ENCODE assay signal across 1 cellular context in the genomic region with DNA sequence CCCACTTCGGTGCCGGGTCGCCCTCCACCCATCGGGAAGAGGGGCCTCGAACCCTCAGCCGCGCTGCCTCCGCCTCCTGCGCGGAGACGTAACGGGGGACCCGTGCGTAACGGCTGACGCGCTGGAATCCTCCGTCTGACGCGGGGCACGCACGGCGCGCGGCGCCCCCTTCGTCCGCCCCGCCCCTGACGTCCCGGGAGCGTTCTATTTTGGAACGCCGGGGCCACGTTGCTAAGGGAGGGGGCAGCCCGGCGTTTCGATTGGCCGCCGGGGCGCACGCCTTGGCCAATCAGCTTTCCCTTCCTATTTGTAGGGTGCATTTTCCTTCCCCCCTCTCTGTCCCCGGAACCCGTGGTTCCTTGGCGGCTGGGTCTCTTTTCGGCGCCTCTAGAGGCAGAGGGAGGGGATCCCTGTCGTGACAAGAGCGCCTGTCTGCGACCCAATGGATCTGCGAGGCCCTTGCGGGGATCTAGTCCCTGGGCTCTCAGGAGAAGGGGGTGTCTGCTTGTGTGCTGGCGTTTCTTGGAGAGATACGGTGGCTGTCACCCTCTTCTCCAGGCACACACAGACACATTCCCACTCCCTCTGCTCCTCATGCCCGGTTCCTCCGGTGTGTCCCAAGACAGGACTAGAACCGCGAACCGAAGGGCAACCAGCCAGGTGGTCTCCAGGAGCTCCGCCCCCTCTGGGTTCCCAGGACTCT.
A peak's percentile ranks its signal among the peaks of the same experiment; 100 is the strongest.
TF ChIP-seq lines count a peak whose summit lies in the region.

No MANE protein-coding gene starts in this region.

TF ChIP-seq in HepG2, 621 proteins besides CTCF, POLR2A, EP300 and RAD21 (continued from another document and continues in another):
- TF ChIP-seq, protein P1, sequence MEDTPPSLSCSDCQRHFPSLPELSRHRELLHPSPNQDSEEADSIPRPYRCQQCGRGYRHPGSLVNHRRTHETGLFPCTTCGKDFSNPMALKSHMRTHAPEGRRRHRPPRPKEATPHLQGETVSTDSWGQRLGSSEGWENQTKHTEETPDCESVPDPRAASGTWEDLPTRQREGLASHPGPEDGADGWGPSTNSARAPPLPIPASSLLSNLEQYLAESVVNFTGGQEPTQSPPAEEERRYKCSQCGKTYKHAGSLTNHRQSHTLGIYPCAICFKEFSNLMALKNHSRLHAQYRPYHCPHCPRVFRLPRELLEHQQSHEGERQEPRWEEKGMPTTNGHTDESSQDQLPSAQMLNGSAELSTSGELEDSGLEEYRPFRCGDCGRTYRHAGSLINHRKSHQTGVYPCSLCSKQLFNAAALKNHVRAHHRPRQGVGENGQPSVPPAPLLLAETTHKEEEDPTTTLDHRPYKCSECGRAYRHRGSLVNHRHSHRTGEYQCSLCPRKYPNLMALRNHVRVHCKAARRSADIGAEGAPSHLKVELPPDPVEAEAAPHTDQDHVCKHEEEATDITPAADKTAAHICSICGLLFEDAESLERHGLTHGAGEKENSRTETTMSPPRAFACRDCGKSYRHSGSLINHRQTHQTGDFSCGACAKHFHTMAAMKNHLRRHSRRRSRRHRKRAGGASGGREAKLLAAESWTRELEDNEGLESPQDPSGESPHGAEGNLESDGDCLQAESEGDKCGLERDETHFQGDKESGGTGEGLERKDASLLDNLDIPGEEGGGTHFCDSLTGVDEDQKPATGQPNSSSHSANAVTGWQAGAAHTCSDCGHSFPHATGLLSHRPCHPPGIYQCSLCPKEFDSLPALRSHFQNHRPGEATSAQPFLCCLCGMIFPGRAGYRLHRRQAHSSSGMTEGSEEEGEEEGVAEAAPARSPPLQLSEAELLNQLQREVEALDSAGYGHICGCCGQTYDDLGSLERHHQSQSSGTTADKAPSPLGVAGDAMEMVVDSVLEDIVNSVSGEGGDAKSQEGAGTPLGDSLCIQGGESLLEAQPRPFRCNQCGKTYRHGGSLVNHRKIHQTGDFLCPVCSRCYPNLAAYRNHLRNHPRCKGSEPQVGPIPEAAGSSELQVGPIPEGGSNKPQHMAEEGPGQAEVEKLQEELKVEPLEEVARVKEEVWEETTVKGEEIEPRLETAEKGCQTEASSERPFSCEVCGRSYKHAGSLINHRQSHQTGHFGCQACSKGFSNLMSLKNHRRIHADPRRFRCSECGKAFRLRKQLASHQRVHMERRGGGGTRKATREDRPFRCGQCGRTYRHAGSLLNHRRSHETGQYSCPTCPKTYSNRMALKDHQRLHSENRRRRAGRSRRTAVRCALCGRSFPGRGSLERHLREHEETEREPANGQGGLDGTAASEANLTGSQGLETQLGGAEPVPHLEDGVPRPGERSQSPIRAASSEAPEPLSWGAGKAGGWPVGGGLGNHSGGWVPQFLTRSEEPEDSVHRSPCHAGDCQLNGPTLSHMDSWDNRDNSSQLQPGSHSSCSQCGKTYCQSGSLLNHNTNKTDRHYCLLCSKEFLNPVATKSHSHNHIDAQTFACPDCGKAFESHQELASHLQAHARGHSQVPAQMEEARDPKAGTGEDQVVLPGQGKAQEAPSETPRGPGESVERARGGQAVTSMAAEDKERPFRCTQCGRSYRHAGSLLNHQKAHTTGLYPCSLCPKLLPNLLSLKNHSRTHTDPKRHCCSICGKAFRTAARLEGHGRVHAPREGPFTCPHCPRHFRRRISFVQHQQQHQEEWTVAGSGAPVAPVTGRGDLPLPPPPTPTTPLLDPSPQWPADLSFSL (CRISPR knock-in tag; IDR thresholded peaks at IDR 0.05), result no peak
- TF ChIP-seq HOXD1 (CRISPR knock-in tag; IDR thresholded peaks at IDR 0.05) (no peak), ZNF230 (CRISPR knock-in tag; IDR thresholded peaks at IDR 0.05) (no peak), HMGXB4 (CRISPR knock-in tag; IDR thresholded peaks at IDR 0.05; ENCODE audit: borderline replicate concordance in 1 of 2, low read depth in 1 of 2) (peak; percentile 64 to 88), ARID4A (CRISPR knock-in tag; IDR thresholded peaks at IDR 0.05; ENCODE audit: borderline replicate concordance) (peak; percentile 95), RXRA (CRISPR knock-in tag; IDR thresholded peaks at IDR 0.05) (peak; percentile 61; the same call in 1 of the 2 replicates), EZH2 (conservative IDR thresholded peaks at IDR 0.05; ENCODE audit: low read depth, low read length) (no peak), ZNF512 (CRISPR knock-in tag; IDR thresholded peaks at IDR 0.05) (no peak), ZNF550 (CRISPR knock-in tag; IDR thresholded peaks at IDR 0.05; ENCODE audit: borderline replicate concordance) (no peak), PHF21A (CRISPR knock-in tag; IDR thresholded peaks at IDR 0.05) (peak; percentile 96), ZNF674 (CRISPR knock-in tag; IDR thresholded peaks at IDR 0.05; ENCODE audit: low read depth) (0 out of 2 replicates have a peak, but pooled peaks have one; percentile 36), ZNF7 (CRISPR knock-in tag; IDR thresholded peaks at IDR 0.05) (no peak)
- TF ChIP-seq, protein P2, sequence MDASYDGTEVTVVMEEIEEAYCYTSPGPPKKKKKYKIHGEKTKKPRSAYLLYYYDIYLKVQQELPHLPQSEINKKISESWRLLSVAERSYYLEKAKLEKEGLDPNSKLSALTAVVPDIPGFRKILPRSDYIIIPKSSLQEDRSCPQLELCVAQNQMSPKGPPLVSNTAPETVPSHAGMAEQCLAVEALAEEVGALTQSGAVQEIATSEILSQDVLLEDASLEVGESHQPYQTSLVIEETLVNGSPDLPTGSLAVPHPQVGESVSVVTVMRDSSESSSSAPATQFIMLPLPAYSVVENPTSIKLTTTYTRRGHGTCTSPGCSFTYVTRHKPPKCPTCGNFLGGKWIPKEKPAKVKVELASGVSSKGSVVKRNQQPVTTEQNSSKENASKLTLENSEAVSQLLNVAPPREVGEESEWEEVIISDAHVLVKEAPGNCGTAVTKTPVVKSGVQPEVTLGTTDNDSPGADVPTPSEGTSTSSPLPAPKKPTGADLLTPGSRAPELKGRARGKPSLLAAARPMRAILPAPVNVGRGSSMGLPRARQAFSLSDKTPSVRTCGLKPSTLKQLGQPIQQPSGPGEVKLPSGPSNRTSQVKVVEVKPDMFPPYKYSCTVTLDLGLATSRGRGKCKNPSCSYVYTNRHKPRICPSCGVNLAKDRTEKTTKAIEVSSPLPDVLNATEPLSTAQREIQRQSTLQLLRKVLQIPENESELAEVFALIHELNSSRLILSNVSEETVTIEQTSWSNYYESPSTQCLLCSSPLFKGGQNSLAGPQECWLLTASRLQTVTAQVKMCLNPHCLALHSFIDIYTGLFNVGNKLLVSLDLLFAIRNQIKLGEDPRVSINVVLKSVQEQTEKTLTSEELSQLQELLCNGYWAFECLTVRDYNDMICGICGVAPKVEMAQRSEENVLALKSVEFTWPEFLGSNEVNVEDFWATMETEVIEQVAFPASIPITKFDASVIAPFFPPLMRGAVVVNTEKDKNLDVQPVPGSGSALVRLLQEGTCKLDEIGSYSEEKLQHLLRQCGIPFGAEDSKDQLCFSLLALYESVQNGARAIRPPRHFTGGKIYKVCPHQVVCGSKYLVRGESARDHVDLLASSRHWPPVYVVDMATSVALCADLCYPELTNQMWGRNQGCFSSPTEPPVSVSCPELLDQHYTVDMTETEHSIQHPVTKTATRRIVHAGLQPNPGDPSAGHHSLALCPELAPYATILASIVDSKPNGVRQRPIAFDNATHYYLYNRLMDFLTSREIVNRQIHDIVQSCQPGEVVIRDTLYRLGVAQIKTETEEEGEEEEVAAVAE (CRISPR knock-in tag; IDR thresholded peaks at IDR 0.05; ENCODE audit: borderline replicate concordance), result no peak
- TF ChIP-seq, protein P3, sequence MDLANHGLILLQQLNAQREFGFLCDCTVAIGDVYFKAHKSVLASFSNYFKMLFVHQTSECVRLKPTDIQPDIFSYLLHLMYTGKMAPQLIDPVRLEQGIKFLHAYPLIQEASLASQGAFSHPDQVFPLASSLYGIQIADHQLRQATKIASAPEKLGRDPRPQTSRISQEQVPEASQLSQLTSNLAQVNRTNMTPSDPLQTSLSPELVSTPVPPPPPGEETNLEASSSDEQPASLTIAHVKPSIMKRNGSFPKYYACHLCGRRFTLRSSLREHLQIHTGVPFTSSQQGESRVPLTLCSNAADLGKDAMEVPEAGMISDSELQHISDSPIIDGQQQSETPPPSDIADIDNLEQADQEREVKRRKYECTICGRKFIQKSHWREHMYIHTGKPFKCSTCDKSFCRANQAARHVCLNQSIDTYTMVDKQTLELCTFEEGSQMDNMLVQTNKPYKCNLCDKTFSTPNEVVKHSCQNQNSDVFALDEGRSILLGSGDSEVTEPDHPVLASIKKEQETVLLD (CRISPR knock-in tag; IDR thresholded peaks at IDR 0.05; ENCODE audit: low read depth), result peak; percentile 81; the same call in 1 of the 2 replicates
- TF ChIP-seq, protein P4, sequence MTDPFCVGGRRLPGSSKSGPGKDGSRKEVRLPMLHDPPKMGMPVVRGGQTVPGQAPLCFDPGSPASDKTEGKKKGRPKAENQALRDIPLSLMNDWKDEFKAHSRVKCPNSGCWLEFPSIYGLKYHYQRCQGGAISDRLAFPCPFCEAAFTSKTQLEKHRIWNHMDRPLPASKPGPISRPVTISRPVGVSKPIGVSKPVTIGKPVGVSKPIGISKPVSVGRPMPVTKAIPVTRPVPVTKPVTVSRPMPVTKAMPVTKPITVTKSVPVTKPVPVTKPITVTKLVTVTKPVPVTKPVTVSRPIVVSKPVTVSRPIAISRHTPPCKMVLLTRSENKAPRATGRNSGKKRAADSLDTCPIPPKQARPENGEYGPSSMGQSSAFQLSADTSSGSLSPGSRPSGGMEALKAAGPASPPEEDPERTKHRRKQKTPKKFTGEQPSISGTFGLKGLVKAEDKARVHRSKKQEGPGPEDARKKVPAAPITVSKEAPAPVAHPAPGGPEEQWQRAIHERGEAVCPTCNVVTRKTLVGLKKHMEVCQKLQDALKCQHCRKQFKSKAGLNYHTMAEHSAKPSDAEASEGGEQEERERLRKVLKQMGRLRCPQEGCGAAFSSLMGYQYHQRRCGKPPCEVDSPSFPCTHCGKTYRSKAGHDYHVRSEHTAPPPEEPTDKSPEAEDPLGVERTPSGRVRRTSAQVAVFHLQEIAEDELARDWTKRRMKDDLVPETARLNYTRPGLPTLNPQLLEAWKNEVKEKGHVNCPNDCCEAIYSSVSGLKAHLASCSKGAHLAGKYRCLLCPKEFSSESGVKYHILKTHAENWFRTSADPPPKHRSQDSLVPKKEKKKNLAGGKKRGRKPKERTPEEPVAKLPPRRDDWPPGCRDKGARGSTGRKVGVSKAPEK (CRISPR knock-in tag; IDR thresholded peaks at IDR 0.05; ENCODE audit: borderline replicate concordance), result no peak
- TF ChIP-seq, protein P5, sequence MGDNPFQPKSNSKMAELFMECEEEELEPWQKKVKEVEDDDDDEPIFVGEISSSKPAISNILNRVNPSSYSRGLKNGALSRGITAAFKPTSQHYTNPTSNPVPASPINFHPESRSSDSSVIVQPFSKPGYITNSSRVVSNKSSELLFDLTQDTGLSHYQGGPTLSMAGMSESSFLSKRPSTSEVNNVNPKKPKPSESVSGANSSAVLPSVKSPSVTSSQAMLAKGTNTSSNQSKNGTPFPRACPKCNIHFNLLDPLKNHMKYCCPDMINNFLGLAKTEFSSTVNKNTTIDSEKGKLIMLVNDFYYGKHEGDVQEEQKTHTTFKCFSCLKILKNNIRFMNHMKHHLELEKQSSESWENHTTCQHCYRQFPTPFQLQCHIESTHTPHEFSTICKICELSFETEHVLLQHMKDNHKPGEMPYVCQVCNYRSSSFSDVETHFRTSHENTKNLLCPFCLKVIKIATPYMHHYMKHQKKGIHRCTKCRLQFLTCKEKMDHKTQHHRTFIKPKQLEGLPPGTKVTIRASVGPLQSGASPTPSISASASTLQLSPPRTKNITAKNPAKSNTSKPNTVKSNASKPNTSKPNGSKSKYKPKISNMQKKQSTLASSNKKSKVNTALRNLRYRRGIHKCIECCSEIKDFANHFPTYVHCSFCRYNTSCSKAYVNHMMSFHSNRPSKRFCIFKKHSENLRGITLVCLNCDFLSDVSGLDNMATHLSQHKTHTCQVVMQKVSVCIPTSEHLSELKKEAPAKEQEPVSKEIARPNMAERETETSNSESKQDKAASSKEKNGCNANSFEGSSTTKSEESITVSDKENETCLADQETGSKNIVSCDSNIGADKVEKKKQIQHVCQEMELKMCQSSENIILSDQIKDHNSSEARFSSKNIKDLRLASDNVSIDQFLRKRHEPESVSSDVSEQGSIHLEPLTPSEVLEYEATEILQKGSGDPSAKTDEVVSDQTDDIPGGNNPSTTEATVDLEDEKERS (CRISPR knock-in tag; IDR thresholded peaks at IDR 0.05), result no peak
